ENCODE assay signal across 9 cellular contexts in genomic region chr1:8516793-8517556, GRCh38.
DNase-seq lines count a peak whose midpoint lies in the region; ATAC-seq and TF ChIP-seq lines count a peak whose summit lies in the region.
"Had no signal": no experiment of that assay in that cellular context is flagged by ENCODE, and none has a peak within 500 bp of the region (broad histone marks: within the 10 kb centered on the region; RNA-seq: fewer than 3 reads in every experiment).

No MANE protein-coding gene starts in this region.

- intact Hi-C loops in CD4-positive, alpha-beta T cell (cut with DNase I, micrococcal nuclease), result no loop called here
- intact Hi-C loops in activated T-helper 2 cell treated with anti-CD3 and anti-CD28 coated beads, Interferon-gamma antibody, Interleukin-2, Interleukin-4, amounts not matched to agents 10 μg/mL and 5 μg/mL and 100 μg/mL, durations not matched to agents 14 hours and 24 hours and 36 hours (cut with micrococcal nuclease), result loop anchor here (1.0 kb wide), 1 partner anchor 8 kb away; no protein-coding TSS in a partner anchor
- intact Hi-C loops in tibial artery (cut with DNase I; ENCODE audit: low total_unique reads), result no loop called here

- H3K36me3 ChIP-seq in tibial artery, result no peaks in the 10 kb centered on the region

- H3K27ac ChIP-seq in CD4-positive, alpha-beta T cell (ENCODE audit: low read depth, low read length), result no peak overlapping the region
- H3K27ac ChIP-seq in tibial artery, result peak overlapping the region in 1 of 2 donors; percentile 16

- CTCF ChIA-PET in CD4-positive, alpha-beta T cell (lab: Charles Lee), result interaction anchor here (1.3 kb wide), 1 partner anchor 9 kb away, joined by 3 read pairs; no protein-coding TSS in a partner anchor

- peaks cover 65% of the 10 kb centered on the region for H3K4me1 Mint-ChIP-seq in CD4-positive, alpha-beta T cell (ENCODE audit: low read depth)
- peaks cover 54% of the 10 kb centered on the region for H3K4me1 Mint-ChIP-seq in activated T-helper 2 cell treated with anti-CD3 and anti-CD28 coated beads, Interferon-gamma antibody, Interleukin-2, Interleukin-4, amounts not matched to agents 10 μg/mL and 5 μg/mL and 100 μg/mL, durations not matched to agents 14 hours and 24 hours and 36 hours (ENCODE audit: low read depth)

- H3K4me1 ChIP-seq in tibial artery, result peaks cover 0 to 20% (median 10%) of the 10 kb centered on the region in 4 donors

- H3K4me3 Mint-ChIP-seq in CD4-positive, alpha-beta T cell, result peak overlapping the region; percentile 73
- H3K4me3 Mint-ChIP-seq in activated T-helper 2 cell treated with anti-CD3 and anti-CD28 coated beads, Interferon-gamma antibody, Interleukin-2, Interleukin-4, amounts not matched to agents 10 μg/mL and 5 μg/mL and 100 μg/mL, durations not matched to agents 14 hours and 24 hours and 36 hours (ENCODE audit: low read depth), result peak overlapping the region; percentile 33

- H3K27me3 Mint-ChIP-seq in CD4-positive, alpha-beta T cell, result no peaks in the 10 kb centered on the region
- no peaks in the 10 kb centered on the region for H3K27me3 Mint-ChIP-seq in activated T-helper 2 cell treated with anti-CD3 and anti-CD28 coated beads, Interferon-gamma antibody, Interleukin-2, Interleukin-4, amounts not matched to agents 10 μg/mL and 5 μg/mL and 100 μg/mL, durations not matched to agents 14 hours and 24 hours and 36 hours (ENCODE audit: low read depth)

- no peak for DNase-seq in CD4-positive, alpha-beta T cell
- DNase-seq in LHCN-M2 (ENCODE audit: low read depth) (peak; percentile 63), midbrain (lab: John Stamatoyannopoulos, UW) (peak; percentile 44), HK-2 (ENCODE audit: unreplicated experiment) (no peak), tibial artery (no peak)
- no peak for DNase-seq in activated T-helper 2 cell treated with anti-CD3 and anti-CD28 coated beads, Interferon-gamma antibody, Interleukin-2, Interleukin-4, amounts not matched to agents 10 μg/mL and 5 μg/mL and 100 μg/mL, durations not matched to agents 14 hours and 24 hours and 36 hours (ENCODE audit: low spot score)
- DNase-seq: NCI-H1092 had no signal

- POLR2A ChIA-PET in CD4-positive, alpha-beta T cell (lab: Charles Lee), result interaction anchor here (1.0 to 3.9 kb wide), 3 partner anchors 9 to 54 kb away, joined by 3 to 30 read pairs (median 3); no protein-coding TSS in a partner anchor

- no peaks in the 10 kb centered on the region for H3K9me3 ChIP-seq in CD4-positive, alpha-beta T cell (ENCODE audit: control insufficient read depth, low read length)
- no peaks in the 10 kb centered on the region for H3K9me3 ChIP-seq in tibial artery

- no peak for TF ChIP-seq CTCF in CD4-positive, alpha-beta T cell (IDR thresholded peaks at IDR 0.05)
- no peak for TF ChIP-seq CTCF in tibial artery (IDR thresholded peaks at IDR 0.05)

- H3K27me3 ChIP-seq in CD4-positive, alpha-beta T cell (ENCODE audit: control insufficient read depth, insufficient read depth, low read length), result no peaks in the 10 kb centered on the region
- H3K27me3 ChIP-seq in tibial artery, result no peaks in the 10 kb centered on the region

- peak; percentile 39 for ATAC-seq in CD4-positive, alpha-beta T cell (ENCODE audit: poor library complexity)
- ATAC-seq in GM21390 (IDR thresholded peaks at IDR 0.05; ENCODE audit: unreplicated experiment), result no peak
- no peak for ATAC-seq in GM21360 (IDR thresholded peaks at IDR 0.05; ENCODE audit: unreplicated experiment)

- H3K4me3 ChIP-seq in tibial artery, result no peak overlapping the region

- H3K27ac Mint-ChIP-seq in CD4-positive, alpha-beta T cell, result peak overlapping the region; percentile 83
- H3K27ac Mint-ChIP-seq in activated T-helper 2 cell treated with anti-CD3 and anti-CD28 coated beads, Interferon-gamma antibody, Interleukin-2, Interleukin-4, amounts not matched to agents 10 μg/mL and 5 μg/mL and 100 μg/mL, durations not matched to agents 14 hours and 24 hours and 36 hours, result peak overlapping the region; percentile 75

- no peaks in the 10 kb centered on the region for H3K9me3 Mint-ChIP-seq in CD4-positive, alpha-beta T cell
- H3K9me3 Mint-ChIP-seq in activated T-helper 2 cell treated with anti-CD3 and anti-CD28 coated beads, Interferon-gamma antibody, Interleukin-2, Interleukin-4, amounts not matched to agents 10 μg/mL and 5 μg/mL and 100 μg/mL, durations not matched to agents 14 hours and 24 hours and 36 hours, result no peaks in the 10 kb centered on the region

- peaks cover 20% of the 10 kb centered on the region for H3K36me3 Mint-ChIP-seq in CD4-positive, alpha-beta T cell (ENCODE audit: low read depth)
- peaks cover 51% of the 10 kb centered on the region for H3K36me3 Mint-ChIP-seq in activated T-helper 2 cell treated with anti-CD3 and anti-CD28 coated beads, Interferon-gamma antibody, Interleukin-2, Interleukin-4, amounts not matched to agents 10 μg/mL and 5 μg/mL and 100 μg/mL, durations not matched to agents 14 hours and 24 hours and 36 hours (ENCODE audit: low read depth)

Comparison
In these comparisons a context has a peak if more than half of its experiments do, and no peak if none do; other contexts are left out.
1. DNase-seq: peak in LHCN-M2 (single experiment) and midbrain (single experiment); none in CD4-positive, alpha-beta T cell (0 of 10), activated T-helper 2 cell treated with anti-CD3 and anti-CD28 coated beads, Interferon-gamma antibody, Interleukin-2, Interleukin-4, amounts not matched to agents 10 μg/mL and 5 μg/mL and 100 μg/mL, durations not matched to agents 14 hours and 24 hours and 36 hours (single experiment), HK-2 (single experiment) and tibial artery (0 of 2).